ENCODE assay signal across 3 cellular contexts in the genomic region with DNA sequence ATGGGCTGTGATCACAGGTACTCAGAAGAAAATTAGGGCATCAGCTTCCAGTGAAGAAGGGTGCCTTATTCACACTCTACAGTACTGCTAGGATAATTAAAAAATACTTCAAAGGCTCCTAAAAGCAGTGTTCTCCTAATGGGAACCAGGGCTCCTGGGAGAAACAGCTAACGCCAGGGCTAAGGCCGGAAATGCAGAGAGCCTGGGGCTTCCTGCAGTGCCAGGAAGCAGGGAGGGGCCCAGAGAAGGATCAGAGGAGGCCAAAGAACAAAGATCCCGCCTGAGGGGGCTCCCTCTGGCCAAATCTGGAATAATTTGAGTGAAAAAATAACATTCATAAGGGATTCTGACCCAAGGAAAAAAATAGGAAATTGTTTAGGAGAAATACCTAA.
TF ChIP-seq lines count a peak whose summit lies in the region.

No MANE protein-coding gene starts in this region.

TF ChIP-seq in liver, 16 proteins besides CTCF, POLR2A, EP300 and RAD21:
- TF ChIP-seq NR2F2 (IDR thresholded peaks at IDR 0.05): peak; percentile 12
- TF ChIP-seq REST (IDR thresholded peaks at IDR 0.05): no peak
- no peak for TF ChIP-seq EGR1 (IDR thresholded peaks at IDR 0.05; ENCODE audit: low read depth in 2 of 2)

TF ChIP-seq in HepG2, 621 proteins besides CTCF, POLR2A, EP300 and RAD21 (continues in another document):
- TF ChIP-seq FOXM1 (CRISPR knock-in tag; IDR thresholded peaks at IDR 0.05) (no peak), PHF8 (CRISPR knock-in tag; IDR thresholded peaks at IDR 0.05) (no peak), TAF15 (IDR thresholded peaks at IDR 0.05; ENCODE audit: low read depth, low read length, poor library complexity, severe bottlenecking) (no peak), RAD51 (IDR thresholded peaks at IDR 0.05; ENCODE audit: borderline replicate concordance) (no peak), ZNF274 (CRISPR knock-in tag; IDR thresholded peaks at IDR 0.05) (no peak), TBX3 (IDR thresholded peaks at IDR 0.05; ENCODE audit: borderline replicate concordance) (no peak), THAP8 (CRISPR knock-in tag; IDR thresholded peaks at IDR 0.05; ENCODE audit: borderline replicate concordance) (no peak), ZNF761 (CRISPR knock-in tag; conservative IDR thresholded peaks at IDR 0.05) (no peak), ZNF234 (CRISPR knock-in tag; conservative IDR thresholded peaks at IDR 0.05) (no peak)
- TF ChIP-seq, protein P1, sequence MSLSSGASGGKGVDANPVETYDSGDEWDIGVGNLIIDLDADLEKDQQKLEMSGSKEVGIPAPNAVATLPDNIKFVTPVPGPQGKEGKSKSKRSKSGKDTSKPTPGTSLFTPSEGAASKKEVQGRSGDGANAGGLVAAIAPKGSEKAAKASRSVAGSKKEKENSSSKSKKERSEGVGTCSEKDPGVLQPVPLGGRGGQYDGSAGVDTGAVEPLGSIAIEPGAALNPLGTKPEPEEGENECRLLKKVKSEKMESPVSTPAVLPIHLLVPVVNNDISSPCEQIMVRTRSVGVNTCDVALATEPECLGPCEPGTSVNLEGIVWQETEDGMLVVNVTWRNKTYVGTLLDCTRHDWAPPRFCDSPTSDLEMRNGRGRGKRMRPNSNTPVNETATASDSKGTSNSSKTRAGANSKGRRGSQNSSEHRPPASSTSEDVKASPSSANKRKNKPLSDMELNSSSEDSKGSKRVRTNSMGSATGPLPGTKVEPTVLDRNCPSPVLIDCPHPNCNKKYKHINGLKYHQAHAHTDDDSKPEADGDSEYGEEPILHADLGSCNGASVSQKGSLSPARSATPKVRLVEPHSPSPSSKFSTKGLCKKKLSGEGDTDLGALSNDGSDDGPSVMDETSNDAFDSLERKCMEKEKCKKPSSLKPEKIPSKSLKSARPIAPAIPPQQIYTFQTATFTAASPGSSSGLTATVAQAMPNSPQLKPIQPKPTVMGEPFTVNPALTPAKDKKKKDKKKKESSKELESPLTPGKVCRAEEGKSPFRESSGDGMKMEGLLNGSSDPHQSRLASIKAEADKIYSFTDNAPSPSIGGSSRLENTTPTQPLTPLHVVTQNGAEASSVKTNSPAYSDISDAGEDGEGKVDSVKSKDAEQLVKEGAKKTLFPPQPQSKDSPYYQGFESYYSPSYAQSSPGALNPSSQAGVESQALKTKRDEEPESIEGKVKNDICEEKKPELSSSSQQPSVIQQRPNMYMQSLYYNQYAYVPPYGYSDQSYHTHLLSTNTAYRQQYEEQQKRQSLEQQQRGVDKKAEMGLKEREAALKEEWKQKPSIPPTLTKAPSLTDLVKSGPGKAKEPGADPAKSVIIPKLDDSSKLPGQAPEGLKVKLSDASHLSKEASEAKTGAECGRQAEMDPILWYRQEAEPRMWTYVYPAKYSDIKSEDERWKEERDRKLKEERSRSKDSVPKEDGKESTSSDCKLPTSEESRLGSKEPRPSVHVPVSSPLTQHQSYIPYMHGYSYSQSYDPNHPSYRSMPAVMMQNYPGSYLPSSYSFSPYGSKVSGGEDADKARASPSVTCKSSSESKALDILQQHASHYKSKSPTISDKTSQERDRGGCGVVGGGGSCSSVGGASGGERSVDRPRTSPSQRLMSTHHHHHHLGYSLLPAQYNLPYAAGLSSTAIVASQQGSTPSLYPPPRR (CRISPR knock-in tag; IDR thresholded peaks at IDR 0.05; ENCODE audit: borderline replicate concordance): no peak
- TF ChIP-seq, protein P2, sequence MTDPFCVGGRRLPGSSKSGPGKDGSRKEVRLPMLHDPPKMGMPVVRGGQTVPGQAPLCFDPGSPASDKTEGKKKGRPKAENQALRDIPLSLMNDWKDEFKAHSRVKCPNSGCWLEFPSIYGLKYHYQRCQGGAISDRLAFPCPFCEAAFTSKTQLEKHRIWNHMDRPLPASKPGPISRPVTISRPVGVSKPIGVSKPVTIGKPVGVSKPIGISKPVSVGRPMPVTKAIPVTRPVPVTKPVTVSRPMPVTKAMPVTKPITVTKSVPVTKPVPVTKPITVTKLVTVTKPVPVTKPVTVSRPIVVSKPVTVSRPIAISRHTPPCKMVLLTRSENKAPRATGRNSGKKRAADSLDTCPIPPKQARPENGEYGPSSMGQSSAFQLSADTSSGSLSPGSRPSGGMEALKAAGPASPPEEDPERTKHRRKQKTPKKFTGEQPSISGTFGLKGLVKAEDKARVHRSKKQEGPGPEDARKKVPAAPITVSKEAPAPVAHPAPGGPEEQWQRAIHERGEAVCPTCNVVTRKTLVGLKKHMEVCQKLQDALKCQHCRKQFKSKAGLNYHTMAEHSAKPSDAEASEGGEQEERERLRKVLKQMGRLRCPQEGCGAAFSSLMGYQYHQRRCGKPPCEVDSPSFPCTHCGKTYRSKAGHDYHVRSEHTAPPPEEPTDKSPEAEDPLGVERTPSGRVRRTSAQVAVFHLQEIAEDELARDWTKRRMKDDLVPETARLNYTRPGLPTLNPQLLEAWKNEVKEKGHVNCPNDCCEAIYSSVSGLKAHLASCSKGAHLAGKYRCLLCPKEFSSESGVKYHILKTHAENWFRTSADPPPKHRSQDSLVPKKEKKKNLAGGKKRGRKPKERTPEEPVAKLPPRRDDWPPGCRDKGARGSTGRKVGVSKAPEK (CRISPR knock-in tag; IDR thresholded peaks at IDR 0.05; ENCODE audit: borderline replicate concordance): no peak
- TF ChIP-seq, protein P3, sequence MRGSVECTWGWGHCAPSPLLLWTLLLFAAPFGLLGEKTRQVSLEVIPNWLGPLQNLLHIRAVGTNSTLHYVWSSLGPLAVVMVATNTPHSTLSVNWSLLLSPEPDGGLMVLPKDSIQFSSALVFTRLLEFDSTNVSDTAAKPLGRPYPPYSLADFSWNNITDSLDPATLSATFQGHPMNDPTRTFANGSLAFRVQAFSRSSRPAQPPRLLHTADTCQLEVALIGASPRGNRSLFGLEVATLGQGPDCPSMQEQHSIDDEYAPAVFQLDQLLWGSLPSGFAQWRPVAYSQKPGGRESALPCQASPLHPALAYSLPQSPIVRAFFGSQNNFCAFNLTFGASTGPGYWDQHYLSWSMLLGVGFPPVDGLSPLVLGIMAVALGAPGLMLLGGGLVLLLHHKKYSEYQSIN (CRISPR knock-in tag; IDR thresholded peaks at IDR 0.05; ENCODE audit: borderline replicate concordance): no peak

TF ChIP-seq in endothelial cell of umbilical vein, 7 proteins besides CTCF, POLR2A, EP300 and RAD21:
- TF ChIP-seq JUN (IDR thresholded peaks at IDR 0.05; ENCODE audit: borderline replicate concordance, insufficient read depth, insufficient read length, low read depth) (no peak), POLR2AphosphoS5 (IDR thresholded peaks at IDR 0.05; ENCODE audit: insufficient read depth, low read depth, low read length) (no peak), MYC (IDR thresholded peaks at IDR 0.05; ENCODE audit: low read depth, low read length) (no peak), MAX (IDR thresholded peaks at IDR 0.05; ENCODE audit: insufficient read depth, insufficient read length) (no peak), EZH2 (IDR thresholded peaks at IDR 0.05; ENCODE audit: borderline replicate concordance, low read depth, low read length, severe bottlenecking) (no peak), GATA2 (IDR thresholded peaks at IDR 0.05; ENCODE audit: insufficient read depth, insufficient read length, low read depth, low read length) (no peak), FOS (IDR thresholded peaks at IDR 0.05; ENCODE audit: borderline replicate concordance, insufficient read depth, low read length) (no peak)
